ENCODE assay signal across 9 cellular contexts in genomic region chr2:136238214-136238551, GRCh38.
A peak's percentile ranks its signal among the peaks of the same experiment; 100 is the strongest.
DNase-seq lines count a peak whose midpoint lies in the region; ATAC-seq and TF ChIP-seq lines count a peak whose summit lies in the region.
"Had no signal": no experiment of that assay in that cellular context is flagged by ENCODE, and none has a peak within 500 bp of the region (broad histone marks: within the 10 kb centered on the region; RNA-seq: fewer than 3 reads in every experiment).

No MANE protein-coding gene starts in this region.

- H2BK12ac ChIP-seq in neuronal stem cell (ENCODE audit: low read length) = no peak overlapping the region

- no peak overlapping the region for H2AK5ac ChIP-seq in neuronal stem cell (ENCODE audit: low read depth, low read length)

- H3K27me3 Mint-ChIP-seq in activated B cell treated with CpG ODN at 0.5 μM for 24 hours = no peaks in the 10 kb centered on the region
- H3K27me3 Mint-ChIP-seq: progenitor cell of endocrine pancreas had no signal

- no peak overlapping the region for H3K4me2 ChIP-seq in neuronal stem cell (ENCODE audit: insufficient read depth, low read length, poor library complexity, severe bottlenecking)

- no peak overlapping the region for H3K9ac ChIP-seq in neuronal stem cell (ENCODE audit: low read depth, low read length, poor library complexity)

- no peak overlapping the region for H3K14ac ChIP-seq in neuronal stem cell (ENCODE audit: low read length)

- no peaks in the 10 kb centered on the region for H3K9me3 Mint-ChIP-seq in activated B cell treated with CpG ODN at 0.5 μM for 24 hours

- no peaks in the 10 kb centered on the region for H3K36me3 Mint-ChIP-seq in activated B cell treated with CpG ODN at 0.5 μM for 24 hours (ENCODE audit: low read depth)

- H4K8ac ChIP-seq in neuronal stem cell (ENCODE audit: low read depth, low read length) = no peak overlapping the region

- no peak overlapping the region for H2BK5ac ChIP-seq in neuronal stem cell (ENCODE audit: low read length)

- CTCF ChIA-PET in activated B cell treated with CpG ODN at 0.5 μM for 24 hours (lab: Charles Lee) = interaction anchor here (1.2 to 5.4 kb wide), 13 partner anchors 17 to 241 kb away, joined by 3 to 51 read pairs (median 8); no protein-coding TSS in a partner anchor

- H3K27me3 ChIP-seq in foreskin keratinocyte = no peaks in the 10 kb centered on the region
- H3K27me3 ChIP-seq in tibial nerve = no peaks in the 10 kb centered on the region
- H3K27me3 ChIP-seq in neuronal stem cell (ENCODE audit: control insufficient read depth in 3 of 3, insufficient read depth in 3 of 3, low read depth in 1 of 3, low read length in 3 of 3) = no peaks in the 10 kb centered on the region

- H3K23ac ChIP-seq in neuronal stem cell (ENCODE audit: low read depth, low read length, poor library complexity) = no peak overlapping the region

- no peak for TF ChIP-seq EP300 in tibial nerve (IDR thresholded peaks at IDR 0.05)

- peak overlapping the region; percentile 24 for H3K4me3 Mint-ChIP-seq in activated B cell treated with CpG ODN at 0.5 μM for 24 hours

- no peak overlapping the region for H3K18ac ChIP-seq in neuronal stem cell (ENCODE audit: low read length)

- H2AFZ ChIP-seq in neuronal stem cell (ENCODE audit: low read length) = no peak overlapping the region

- H3K27ac Mint-ChIP-seq in activated B cell treated with CpG ODN at 0.5 μM for 24 hours = peak overlapping the region; percentile 92

- peaks cover 92% of the 10 kb centered on the region for H3K4me1 Mint-ChIP-seq in activated B cell treated with CpG ODN at 0.5 μM for 24 hours

- H3K4me3 ChIP-seq in tibial nerve = no peak overlapping the region
- no peak overlapping the region for H3K4me3 ChIP-seq in neuronal stem cell (ENCODE audit: low read length in 2 of 2)

- no peaks in the 10 kb centered on the region for H3K36me3 ChIP-seq in tibial nerve
- no peaks in the 10 kb centered on the region for H3K36me3 ChIP-seq in neuronal stem cell (replicated peaks in 1 of 2; ENCODE audit: control insufficient read depth in 2 of 2, insufficient read depth in 2 of 2, low read length in 2 of 2)

- H3K4ac ChIP-seq in neuronal stem cell (ENCODE audit: low read length) = no peak overlapping the region

- no peak for TF ChIP-seq POLR2A in tibial nerve (IDR thresholded peaks at IDR 0.05)

- H3K9me3 ChIP-seq in tibial nerve (no peaks in the 10 kb centered on the region), neuronal stem cell (replicated peaks in 1 of 2; ENCODE audit: control insufficient read depth in 2 of 2, insufficient read depth in 1 of 2, low read depth in 1 of 2, low read length in 2 of 2) (no peaks in the 10 kb centered on the region)

- no peaks in the 10 kb centered on the region for H3K79me1 ChIP-seq in neuronal stem cell (ENCODE audit: low read depth, low read length)

- ATAC-seq in activated B cell treated with CpG ODN at 0.5 μM for 24 hours (ENCODE audit: low read depth) (peak; percentile 10), foreskin keratinocyte (peak; percentile 17), HG03025 (IDR thresholded peaks at IDR 0.05; ENCODE audit: low FRiP score, unreplicated experiment) (no peak), GM21447 (IDR thresholded peaks at IDR 0.05; ENCODE audit: unreplicated experiment) (no peak)

- TF ChIP-seq CTCF in activated B cell treated with CpG ODN at 0.5 μM for 24 hours (IDR thresholded peaks at IDR 0.05) = no peak
- no peak for TF ChIP-seq CTCF in foreskin keratinocyte (conservative IDR thresholded peaks at IDR 0.05)
- no peak for TF ChIP-seq CTCF in tibial nerve (IDR thresholded peaks at IDR 0.05)

- H2BK15ac ChIP-seq in neuronal stem cell (ENCODE audit: low read length) = no peak overlapping the region

- H4K91ac ChIP-seq in neuronal stem cell (ENCODE audit: low read depth, low read length, poor library complexity) = no peak overlapping the region

- H3K4me1 ChIP-seq in foreskin keratinocyte (no peaks in the 10 kb centered on the region), tibial nerve (peaks cover 0 to 24% (median 13%) of the 10 kb centered on the region in 4 donors), neuronal stem cell (ENCODE audit: control insufficient read depth in 2 of 2, insufficient read depth in 1 of 2, low read depth in 1 of 2, low read length in 2 of 2) (peaks cover 0 to 6% of the 10 kb centered on the region in 2 donors)

- DNase-seq in activated naive CD4-positive, alpha-beta T cell treated with Interleukin-2 at 50 U/mL for 16 hours = peak; percentile 13
- DNase-seq in activated naive CD4-positive, alpha-beta T cell treated with anti-CD3 and anti-CD28 coated beads, Interleukin-2, amount 50 U/mL, for 16 hours = no peak
- no peak for DNase-seq in activated B cell treated with CpG ODN at 0.5 μM for 24 hours
- no peak for DNase-seq in foreskin keratinocyte
- no peak for DNase-seq in tibial nerve (ENCODE audit: low spot score in 2 of 2)
- no peak for DNase-seq in neuronal stem cell (ENCODE audit: low spot score)

- H3K27ac ChIP-seq in foreskin keratinocyte (no peak overlapping the region), tibial nerve (peak overlapping the region; percentile 22 to 88 (median 76)), neuronal stem cell (replicated peaks; ENCODE audit: low read length) (no peak overlapping the region)

- no peak overlapping the region for H2BK120ac ChIP-seq in neuronal stem cell (ENCODE audit: low read depth, low read length)

- intact Hi-C loops in activated B cell treated with CpG ODN at 0.5 μM for 24 hours (cut with micrococcal nuclease) = loop anchor here (1.0 to 2.0 kb wide), 7 partner anchors 12 to 253 kb away; partner anchors contain the start of genes CXCR4 and DARS1

- POLR2A ChIA-PET in activated B cell treated with CpG ODN at 0.5 μM for 24 hours (lab: Charles Lee) = interaction anchor here (0.6 to 7.4 kb wide), 27 partner anchors 10 to 253 kb away, joined by 3 to 204 read pairs (median 9); partner anchors contain the start of genes CXCR4 and DARS1

Comparison
In these comparisons a context has a peak if more than half of its experiments do, and no peak if none do; other contexts are left out.
1. ATAC-seq: peak in activated B cell treated with CpG ODN at 0.5 μM for 24 hours (single experiment) and foreskin keratinocyte (single experiment); none in HG03025 (single experiment) and GM21447 (single experiment).
2. H3K27ac ChIP-seq: peak in tibial nerve (4 of 4); none in foreskin keratinocyte (single experiment) and neuronal stem cell (single experiment).